In the genomic region with DNA sequence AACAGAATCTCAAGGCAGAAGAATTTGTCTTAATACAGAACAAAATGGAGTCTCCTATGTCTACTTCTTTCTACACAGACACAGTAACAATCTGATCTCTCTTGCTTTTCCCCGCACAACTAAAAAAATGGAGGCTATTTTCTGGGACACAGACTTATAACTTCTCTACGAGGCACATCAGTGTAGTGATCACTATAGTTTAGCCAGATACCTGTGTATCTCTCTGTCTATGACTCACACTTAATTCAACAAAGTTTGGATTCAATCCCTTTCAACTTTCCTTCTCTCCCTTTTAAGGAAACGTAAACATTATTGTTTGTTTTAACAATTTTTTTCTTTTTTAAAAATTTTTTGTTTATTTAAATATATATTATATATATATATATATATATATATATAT, we compare ENCODE assay signal across 35 cellular contexts. TPM values are rescaled to one million over a fixed set of nuclear protein-coding genes. Genes with fewer than 3 reads are reported as not detected.
"Had no signal": no experiment of that assay in that cellular context is flagged by ENCODE, and none has a peak within 500 bp of the region (broad histone marks: within the 10 kb centered on the region; RNA-seq: fewer than 3 reads in every experiment).

No MANE protein-coding gene starts in this region.

- H3K4me1 ChIP-seq: ascending aorta had no signal

- H3K27ac Mint-ChIP-seq: activated B cell treated with CpG ODN at 0.5 μM for 24 hours; activated CD4-positive, alpha-beta memory T cell treated with anti-CD3 and anti-CD28 coated beads for 36 hours; activated naive CD4-positive, alpha-beta T cell treated with anti-CD3 and anti-CD28 coated beads, Interleukin-2, amount 50 U/mL, for 24 hours; activated naive CD8-positive, alpha-beta T cell treated with anti-CD3 and anti-CD28 coated beads, Interleukin-2, amount 10 ng/mL, durations not matched to agents 7 days and 5 days had no signal

- H3K27ac ChIP-seq: ascending aorta, cardiac muscle cell, PC-9, RWPE1, VCaP had no signal

- H3K36me3 ChIP-seq: ascending aorta, cardiac muscle cell had no signal

- DNase-seq: activated B cell treated with CpG ODN at 0.5 μM for 24 hours; activated CD4-positive, alpha-beta memory T cell treated with anti-CD3 and anti-CD28 coated beads for 36 hours; activated CD4-positive, alpha-beta T cell treated with anti-CD3 and anti-CD28 coated beads for 4 hours; activated CD4-positive, alpha-beta T cell treated with anti-CD3 and anti-CD28 coated beads, Interleukin-2, amount 50 U/mL, for 1 hour; activated CD4-positive, CD25-positive, alpha-beta regulatory T cell treated with anti-CD3 and anti-CD28 coated beads, Interleukin-2, amount 50 U/mL, for 72 hours; activated CD8-positive, alpha-beta memory T cell treated with anti-CD3 and anti-CD28 coated beads, Interleukin-2, amount 50 U/mL, for 4 hours; activated effector memory CD4-positive, alpha-beta T cell treated with Interleukin-2 at 50 U/mL for 16 hours; activated naive CD8-positive, alpha-beta T cell treated with anti-CD3 and anti-CD28 coated beads, Interleukin-2, amount 10 ng/mL, durations not matched to agents 7 days and 5 days; activated T-cell treated with anti-CD3 and anti-CD28 coated beads for 4 hours; activated T-cell treated with anti-CD3 and anti-CD28 coated beads, Interleukin-2, amount 50 U/mL, for 4 hours; amygdala; NCI-H1048; NCI-H1105 treated with DMSO at 0.1 percent for 48 hours; NCI-H1436; NCI-H1694; NCI-H1930; NCI-H2081 treated with DMSO at 0.1 percent for 48 hours; NCI-H226; NCI-H446 treated with DMSO at 0.1 percent for 48 hours; NCI-H69; NK-92 treated with Interleukin-12 subunit alpha and Interleukin-12 subunit beta, amount 100 ng/mL, for 24 hours; PC-9; SIG-M5; SW 1271; T-helper 1 cell; T-helper 2 cell; T-helper 9 cell had no signal

- H3K4me3 Mint-ChIP-seq: activated B cell treated with CpG ODN at 0.5 μM for 24 hours; activated CD4-positive, alpha-beta memory T cell treated with anti-CD3 and anti-CD28 coated beads for 36 hours; activated naive CD4-positive, alpha-beta T cell treated with anti-CD3 and anti-CD28 coated beads, Interleukin-2, amount 50 U/mL, for 24 hours; activated naive CD8-positive, alpha-beta T cell treated with anti-CD3 and anti-CD28 coated beads, Interleukin-2, amount 10 ng/mL, durations not matched to agents 7 days and 5 days; activated T-cell treated with anti-CD3 and anti-CD28 coated beads, Interleukin-2, amount 50 U/mL, for 4 hours; central memory CD8-positive, alpha-beta T cell had no signal

- H3K27me3 Mint-ChIP-seq: activated B cell treated with CpG ODN at 0.5 μM for 24 hours; activated CD4-positive, alpha-beta memory T cell treated with anti-CD3 and anti-CD28 coated beads for 36 hours; activated naive CD4-positive, alpha-beta T cell treated with anti-CD3 and anti-CD28 coated beads, Interleukin-2, amount 50 U/mL, for 24 hours; activated naive CD8-positive, alpha-beta T cell treated with anti-CD3 and anti-CD28 coated beads, Interleukin-2, amount 10 ng/mL, durations not matched to agents 7 days and 5 days; central memory CD8-positive, alpha-beta T cell had no signal

- H3K9me3 ChIP-seq: ascending aorta had no signal

- H3K4me3 ChIP-seq: ascending aorta, cardiac muscle cell, PC-9 had no signal

- H3K27me3 ChIP-seq: ascending aorta, cardiac muscle cell had no signal

- H3K4me1 Mint-ChIP-seq: activated B cell treated with CpG ODN at 0.5 μM for 24 hours; activated naive CD4-positive, alpha-beta T cell treated with anti-CD3 and anti-CD28 coated beads, Interleukin-2, amount 50 U/mL, for 24 hours; activated naive CD8-positive, alpha-beta T cell treated with anti-CD3 and anti-CD28 coated beads, Interleukin-2, amount 10 ng/mL, durations not matched to agents 7 days and 5 days; central memory CD8-positive, alpha-beta T cell had no signal

- H3K36me3 Mint-ChIP-seq: activated CD4-positive, alpha-beta memory T cell treated with anti-CD3 and anti-CD28 coated beads for 36 hours; activated naive CD4-positive, alpha-beta T cell treated with anti-CD3 and anti-CD28 coated beads, Interleukin-2, amount 50 U/mL, for 24 hours; activated naive CD8-positive, alpha-beta T cell treated with anti-CD3 and anti-CD28 coated beads, Interleukin-2, amount 10 ng/mL, durations not matched to agents 7 days and 5 days had no signal

- H3K4me2 ChIP-seq: PC-9 had no signal

- H3K9me3 Mint-ChIP-seq: activated B cell treated with CpG ODN at 0.5 μM for 24 hours; activated CD4-positive, alpha-beta memory T cell treated with anti-CD3 and anti-CD28 coated beads for 36 hours; activated naive CD4-positive, alpha-beta T cell treated with anti-CD3 and anti-CD28 coated beads, Interleukin-2, amount 50 U/mL, for 24 hours; activated naive CD8-positive, alpha-beta T cell treated with anti-CD3 and anti-CD28 coated beads, Interleukin-2, amount 10 ng/mL, durations not matched to agents 7 days and 5 days; activated T-cell treated with anti-CD3 and anti-CD28 coated beads, Interleukin-2, amount 50 U/mL, for 4 hours; central memory CD8-positive, alpha-beta T cell had no signal

- H2AFZ ChIP-seq: PC-9 had no signal

- ATAC-seq: activated T-cell treated with anti-CD3 and anti-CD28 coated beads, Interleukin-2, amount 50 U/mL, for 4 hours; Right ventricle myocardium inferior had no signal

RNA-seq across cellular contexts. Expression of a gene that starts 29.4 kb away (rescaled TPM):
- total RNA-seq: activated B cell treated with CpG ODN at 0.5 μM for 24 hours; activated CD4-positive, alpha-beta memory T cell treated with anti-CD3 and anti-CD28 coated beads for 36 hours; activated naive CD8-positive, alpha-beta T cell treated with anti-CD3 and anti-CD28 coated beads, Interleukin-2, amount 10 ng/mL, durations not matched to agents 7 days and 5 days; activated T-cell treated with anti-CD3 and anti-CD28 coated beads, Interleukin-2, amount 50 U/mL, for 4 hours; ascending aorta; PC-9; Right ventricle myocardium inferior had no signal
- polyA plus RNA-seq: adipose tissue had no signal
